ENCODE assay signal across 9 cellular contexts in genomic region chr1:153260980-153261792, GRCh38. TPM values are rescaled to one million over a fixed set of nuclear protein-coding genes. Genes with fewer than 3 reads are reported as not detected.
A peak's percentile ranks its signal among the peaks of the same experiment; 100 is the strongest.
DNase-seq lines count a peak whose midpoint lies in the region; ATAC-seq and TF ChIP-seq lines count a peak whose summit lies in the region.
"Had no signal": no experiment of that assay in that cellular context is flagged by ENCODE, and none has a peak within 500 bp of the region (broad histone marks: within the 10 kb centered on the region; RNA-seq: fewer than 3 reads in every experiment).

No MANE protein-coding gene starts in this region.

- H3K36me3 ChIP-seq in neuronal stem cell (replicated peaks in 1 of 2; ENCODE audit: control insufficient read depth in 2 of 2, insufficient read depth in 2 of 2, low read length in 2 of 2): no peaks in the 10 kb centered on the region

- H3K27me3 Mint-ChIP-seq in activated CD4-positive, alpha-beta T cell treated with anti-CD3 and anti-CD28 coated beads, Interleukin-2, amount 10 ng/mL, durations not matched to agents 24 days and 14 days: peaks cover 68% of the 10 kb centered on the region

- H4K8ac ChIP-seq in neuronal stem cell (ENCODE audit: low read depth, low read length): no peak overlapping the region

- peak overlapping the region; percentile 57 for H3K4me3 Mint-ChIP-seq in activated CD4-positive, alpha-beta T cell treated with anti-CD3 and anti-CD28 coated beads, Interleukin-2, amount 10 ng/mL, durations not matched to agents 24 days and 14 days

- no peak overlapping the region for H2BK5ac ChIP-seq in neuronal stem cell (ENCODE audit: low read length)

- H3K9me3 Mint-ChIP-seq in activated CD4-positive, alpha-beta T cell treated with anti-CD3 and anti-CD28 coated beads, Interleukin-2, amount 10 ng/mL, durations not matched to agents 24 days and 14 days: no peaks in the 10 kb centered on the region

- no peak overlapping the region for H3K27ac Mint-ChIP-seq in activated CD4-positive, alpha-beta T cell treated with anti-CD3 and anti-CD28 coated beads, Interleukin-2, amount 10 ng/mL, durations not matched to agents 24 days and 14 days

- peak overlapping the region; percentile 68 for H3K9ac ChIP-seq in neuronal stem cell (ENCODE audit: low read depth, low read length, poor library complexity)

- H3K4me1 ChIP-seq in neuronal stem cell (ENCODE audit: control insufficient read depth in 2 of 2, insufficient read depth in 1 of 2, low read depth in 1 of 2, low read length in 2 of 2): peaks cover 0 to 5% of the 10 kb centered on the region in 2 donors

- no peak overlapping the region for H3K23ac ChIP-seq in neuronal stem cell (ENCODE audit: low read depth, low read length, poor library complexity)

- no CpG with 5 or more reads among the region's 105 CpGs for WGBS in neuronal stem cell (ENCODE audit: extremely low coverage in 2 of 2, insufficient read length in 2 of 2, insufficient replicate concordance in 1 of 2), 2 donors

- H3K27ac ChIP-seq in neuronal stem cell (replicated peaks; ENCODE audit: low read length): no peak overlapping the region

- peak overlapping the region; percentile 68 for H2AFZ ChIP-seq in neuronal stem cell (ENCODE audit: low read length)

- DNase-seq in NCI-H1105 treated with DMSO at 0.1 percent for 48 hours (lab: John Stamatoyannopoulos, UW) (peak; percentile 19), NCI-H1105 (lab: John Stamatoyannopoulos, UW) (no peak), epithelial cell of proximal tubule (ENCODE audit: low read depth) (no peak), neuronal stem cell (ENCODE audit: low spot score) (peak; percentile 46), HT-29 (ENCODE audit: low spot score) (no peak)
- DNase-seq in activated CD4-positive, alpha-beta T cell treated with anti-CD3 and anti-CD28 coated beads, Interleukin-2, amount 10 ng/mL, durations not matched to agents 24 days and 14 days: peak; percentile 67

- peaks cover 18% of the 10 kb centered on the region for H3K4me1 Mint-ChIP-seq in activated CD4-positive, alpha-beta T cell treated with anti-CD3 and anti-CD28 coated beads, Interleukin-2, amount 10 ng/mL, durations not matched to agents 24 days and 14 days

- no peak overlapping the region for H4K91ac ChIP-seq in neuronal stem cell (ENCODE audit: low read depth, low read length, poor library complexity)

- no peaks in the 10 kb centered on the region for H3K79me1 ChIP-seq in neuronal stem cell (ENCODE audit: low read depth, low read length)

- H3K4ac ChIP-seq in neuronal stem cell (ENCODE audit: low read length): no peak overlapping the region

- peak overlapping the region; percentile 90 for H3K4me2 ChIP-seq in neuronal stem cell (ENCODE audit: insufficient read depth, low read length, poor library complexity, severe bottlenecking)

- no peak for ATAC-seq in HG02623 (IDR thresholded peaks at IDR 0.05; ENCODE audit: unreplicated experiment)
- no peak for ATAC-seq in HG02885 (IDR thresholded peaks at IDR 0.05; ENCODE audit: poor library complexity, unreplicated experiment)

- no peak overlapping the region for H2BK120ac ChIP-seq in neuronal stem cell (ENCODE audit: low read depth, low read length)

- no peak overlapping the region for H2AK5ac ChIP-seq in neuronal stem cell (ENCODE audit: low read depth, low read length)

- H3K36me3 Mint-ChIP-seq in activated CD4-positive, alpha-beta T cell treated with anti-CD3 and anti-CD28 coated beads, Interleukin-2, amount 10 ng/mL, durations not matched to agents 24 days and 14 days (ENCODE audit: low read depth): peaks cover 3% of the 10 kb centered on the region

- H3K9me3 ChIP-seq in neuronal stem cell (replicated peaks in 1 of 2; ENCODE audit: control insufficient read depth in 2 of 2, insufficient read depth in 1 of 2, low read depth in 1 of 2, low read length in 2 of 2): no peaks in the 10 kb centered on the region

- H3K14ac ChIP-seq in neuronal stem cell (ENCODE audit: low read length): no peak overlapping the region

- H2BK15ac ChIP-seq in neuronal stem cell (ENCODE audit: low read length): peak overlapping the region; percentile 14

- peaks cover 3 to 42% (median 33%) of the 10 kb centered on the region in 3 experiments for H3K27me3 ChIP-seq in neuronal stem cell (ENCODE audit: control insufficient read depth in 3 of 3, insufficient read depth in 3 of 3, low read depth in 1 of 3, low read length in 3 of 3)

- peak overlapping the region; percentile 20 for H3K4me3 ChIP-seq in epithelial cell of proximal tubule (ENCODE audit: low read depth, low read length)
- H3K4me3 ChIP-seq in neuronal stem cell (ENCODE audit: low read length in 2 of 2): peak overlapping the region in 1 of 2 donors; percentile 79

- H3K18ac ChIP-seq in neuronal stem cell (ENCODE audit: low read length): peak overlapping the region; percentile 72

- intact Hi-C loops in activated CD4-positive, alpha-beta T cell treated with anti-CD3 and anti-CD28 coated beads, Interleukin-2, amount 10 ng/mL, durations not matched to agents 24 days and 14 days (cut with micrococcal nuclease): no loop called here

- TF ChIP-seq CTCF in epithelial cell of proximal tubule (conservative IDR thresholded peaks at IDR 0.05; ENCODE audit: low read depth, low read length): no peak

- H2BK12ac ChIP-seq in neuronal stem cell (ENCODE audit: low read length): no peak overlapping the region

RNA-seq across cellular contexts. Expression of gene LORICRIN, which starts 1.7 kb away (rescaled TPM):
- total RNA-seq in activated CD4-positive, alpha-beta T cell treated with anti-CD3 and anti-CD28 coated beads, Interleukin-2, amount 10 ng/mL, durations not matched to agents 24 days and 14 days: not detected in 2 replicates
- not detected in 2 replicates for total RNA-seq in epithelial cell of proximal tubule
- polyA plus RNA-seq in neuronal stem cell (2013, experiment 1 of 2): 0.04 TPM
- polyA plus RNA-seq in neuronal stem cell (2013, experiment 2 of 2): not detected
- total RNA-seq in HT-29 (2014; rRNA removed; shearing (Covaris generic)): not detected in 2 replicates
- total RNA-seq: activated CD8-positive, alpha-beta memory T cell treated with anti-CD3 and anti-CD28 coated beads for 36 hours had no signal

RNA-seq across cellular contexts. Expression of gene PRR9, which starts 43.8 kb away (rescaled TPM):
- not detected in 2 replicates for total RNA-seq in activated CD4-positive, alpha-beta T cell treated with anti-CD3 and anti-CD28 coated beads, Interleukin-2, amount 10 ng/mL, durations not matched to agents 24 days and 14 days
- total RNA-seq in epithelial cell of proximal tubule: 0.72 TPM in 1 of 2 replicates, not detected in the other
- not detected for polyA plus RNA-seq in neuronal stem cell (2013, experiment 1 of 2)
- not detected for polyA plus RNA-seq in neuronal stem cell (2013, experiment 2 of 2)
- not detected in 2 replicates for total RNA-seq in HT-29 (2014; rRNA removed; shearing (Covaris generic))
- total RNA-seq: activated CD8-positive, alpha-beta memory T cell treated with anti-CD3 and anti-CD28 coated beads for 36 hours had no signal

RNA-seq across cellular contexts. Expression of gene PGLYRP3, which starts 51.6 kb away (rescaled TPM):
- total RNA-seq in activated CD4-positive, alpha-beta T cell treated with anti-CD3 and anti-CD28 coated beads, Interleukin-2, amount 10 ng/mL, durations not matched to agents 24 days and 14 days: not detected in 2 replicates
- total RNA-seq in epithelial cell of proximal tubule: not detected in 2 replicates
- not detected for polyA plus RNA-seq in neuronal stem cell (2013, experiment 1 of 2)
- polyA plus RNA-seq in neuronal stem cell (2013, experiment 2 of 2): not detected
- not detected in 2 replicates for total RNA-seq in HT-29 (2014; rRNA removed; shearing (Covaris generic))
- total RNA-seq: activated CD8-positive, alpha-beta memory T cell treated with anti-CD3 and anti-CD28 coated beads for 36 hours had no signal

RNA-seq across cellular contexts. Expression of gene LELP1, which starts 58.0 kb away (rescaled TPM):
- not detected in 2 replicates for total RNA-seq in activated CD4-positive, alpha-beta T cell treated with anti-CD3 and anti-CD28 coated beads, Interleukin-2, amount 10 ng/mL, durations not matched to agents 24 days and 14 days
- not detected in 2 replicates for total RNA-seq in epithelial cell of proximal tubule
- not detected for polyA plus RNA-seq in neuronal stem cell (2013, experiment 1 of 2)
- not detected for polyA plus RNA-seq in neuronal stem cell (2013, experiment 2 of 2)
- total RNA-seq in HT-29 (2014; rRNA removed; shearing (Covaris generic)): not detected in 2 replicates
- total RNA-seq: activated CD8-positive, alpha-beta memory T cell treated with anti-CD3 and anti-CD28 coated beads for 36 hours had no signal

Comparison
In these comparisons a context has a peak if more than half of its experiments do, and no peak if none do; other contexts are left out.
1. DNase-seq: peak in NCI-H1105 treated with DMSO at 0.1 percent for 48 hours (single experiment), activated CD4-positive, alpha-beta T cell treated with anti-CD3 and anti-CD28 coated beads, Interleukin-2, amount 10 ng/mL, durations not matched to agents 24 days and 14 days (single experiment) and neuronal stem cell (single experiment); none in NCI-H1105 (single experiment), epithelial cell of proximal tubule (single experiment) and HT-29 (single experiment).